Comparison of ENCODE assay signal across 10 cellular contexts in the genomic region with DNA sequence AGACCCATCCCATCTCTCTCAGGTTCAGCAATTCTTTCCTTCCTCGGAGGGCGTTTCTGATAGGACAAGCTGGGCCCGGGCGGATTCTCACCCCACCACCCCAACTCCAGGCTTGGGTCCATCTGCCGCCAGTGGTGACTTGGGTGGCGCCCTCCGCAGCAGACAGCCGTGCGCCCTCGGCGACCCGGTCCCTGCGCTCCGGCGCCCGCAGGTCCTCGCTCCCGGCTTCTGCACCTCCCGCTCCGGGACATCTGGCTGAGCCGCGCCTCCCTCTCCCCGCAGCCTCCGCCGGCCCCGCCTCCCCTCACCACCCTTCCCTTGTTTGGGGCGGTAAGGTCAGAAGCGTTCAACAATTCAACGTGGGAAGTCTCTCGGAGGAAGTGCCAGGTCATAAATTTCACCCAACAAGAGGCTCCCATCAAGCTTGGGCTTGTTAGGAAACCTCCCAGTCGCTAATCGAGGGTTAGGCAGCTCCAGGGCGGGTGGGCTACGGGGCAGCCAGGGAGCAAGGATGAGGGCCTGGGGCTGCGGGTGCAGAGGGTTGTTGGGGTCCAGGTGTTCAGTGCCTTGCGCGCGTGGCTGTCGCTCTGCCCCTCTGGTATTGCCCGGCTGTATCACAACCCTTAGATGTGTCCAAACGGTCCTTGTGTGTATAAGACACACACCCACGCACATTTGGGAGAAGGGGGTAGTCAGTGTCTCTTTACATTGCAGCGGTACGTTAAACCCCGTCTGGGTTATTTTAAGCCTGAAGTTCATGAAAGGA. TPM values are rescaled to one million over a fixed set of nuclear protein-coding genes. Genes with fewer than 3 reads are reported as not detected.
DNase-seq lines count a peak whose midpoint lies in the region; ATAC-seq and TF ChIP-seq lines count a peak whose summit lies in the region.
"Had no signal": no experiment of that assay in that cellular context is flagged by ENCODE, and none has a peak within 500 bp of the region (broad histone marks: within the 10 kb centered on the region; RNA-seq: fewer than 3 reads in every experiment).

No MANE protein-coding gene starts in this region.

- intact Hi-C loops in Right ventricle myocardium inferior (cut with DNase I) = no loop called here
- intact Hi-C loops in heart left ventricle (cut with DNase I) = no loop called here
- intact Hi-C loops in upper lobe of right lung (cut with DNase I) = no loop called here

- H3K27me3 Mint-ChIP-seq in T-helper 2 cell treated with Interferon-gamma antibody and Interleukin-4, amounts not matched to agents 5 μg/mL and 100 μg/mL, for 36 hours (ENCODE audit: low read depth) = peaks cover 63% of the 10 kb centered on the region

- 12 to 28% (median 13%) methylated on average over 20 to 45 of the region's 45 CpGs for WGBS in heart left ventricle, 4 donors

- H3K9me3 Mint-ChIP-seq in T-helper 2 cell treated with Interferon-gamma antibody and Interleukin-4, amounts not matched to agents 5 μg/mL and 100 μg/mL, for 36 hours = no peaks in the 10 kb centered on the region
- H3K9me3 Mint-ChIP-seq: CD8-positive, alpha-beta T cell had no signal

- peak overlapping the region; percentile 42 for H3K4me3 Mint-ChIP-seq in T-helper 2 cell treated with Interferon-gamma antibody and Interleukin-4, amounts not matched to agents 5 μg/mL and 100 μg/mL, for 36 hours

- no peak for TF ChIP-seq CTCF in heart left ventricle (IDR thresholded peaks at IDR 0.05)
- TF ChIP-seq CTCF in upper lobe of right lung (IDR thresholded peaks at IDR 0.05) = no peak

- TF ChIP-seq POLR2A in heart left ventricle (IDR thresholded peaks at IDR 0.05) = no peak

- peak; percentile 67 for DNase-seq in Right ventricle myocardium inferior (ENCODE audit: missing footprints)
- no peak for DNase-seq in heart left ventricle
- DNase-seq in T-helper 2 cell treated with Interferon-gamma antibody and Interleukin-4, amounts not matched to agents 5 μg/mL and 100 μg/mL, for 36 hours (ENCODE audit: low spot score) = no peak
- DNase-seq in upper lobe of right lung = no peak
- DNase-seq in middle frontal gyrus (ENCODE audit: extremely low spot score, low spot score) = no peak
- DNase-seq: CD8-positive, alpha-beta T cell had no signal

- H3K27me3 ChIP-seq in heart left ventricle (peaks cover 12 to 92% (median 47%) of the 10 kb centered on the region in 9 donors), iPS-20b (ENCODE audit: insufficient read depth, low read length) (peaks cover 88% of the 10 kb centered on the region), upper lobe of right lung (peaks cover 69% of the 10 kb centered on the region)

- H3K9me3 ChIP-seq in heart left ventricle = no peaks in the 10 kb centered on the region
- H3K9me3 ChIP-seq in iPS-20b (ENCODE audit: insufficient read depth, low read depth, low read length) = no peaks in the 10 kb centered on the region
- no peaks in the 10 kb centered on the region for H3K9me3 ChIP-seq in upper lobe of right lung

- peaks cover 2% of the 10 kb centered on the region for H3K4me1 Mint-ChIP-seq in T-helper 2 cell treated with Interferon-gamma antibody and Interleukin-4, amounts not matched to agents 5 μg/mL and 100 μg/mL, for 36 hours (ENCODE audit: low read depth)

- H3K4me3 ChIP-seq in heart left ventricle = peak overlapping the region in 1 of 12 donors; percentile 20
- peak overlapping the region; percentile 53 for H3K4me3 ChIP-seq in iPS-20b (ENCODE audit: low read length)
- H3K4me3 ChIP-seq in upper lobe of right lung = no peak overlapping the region

- ATAC-seq in Right ventricle myocardium inferior = no peak
- ATAC-seq in heart left ventricle = no peak
- ATAC-seq in upper lobe of right lung = peak; percentile 63
- no peak for ATAC-seq in HG03342 (IDR thresholded peaks at IDR 0.05; ENCODE audit: unreplicated experiment)
- ATAC-seq in GM19463 (IDR thresholded peaks at IDR 0.05; ENCODE audit: unreplicated experiment) = no peak
- ATAC-seq: CD8-positive, alpha-beta T cell had no signal

- H3K4me1 ChIP-seq in heart left ventricle (peaks cover 0 to 11% (median 0%) of the 10 kb centered on the region in 12 donors), iPS-20b (ENCODE audit: insufficient read depth, low read length) (peaks cover 34% of the 10 kb centered on the region; the same call in 1 of the 2 replicates), upper lobe of right lung (no peaks in the 10 kb centered on the region)

- no peak overlapping the region for H3K27ac ChIP-seq in heart left ventricle
- H3K27ac ChIP-seq in iPS-20b (ENCODE audit: low read length) = no peak overlapping the region
- H3K27ac ChIP-seq in upper lobe of right lung = no peak overlapping the region

- no peak overlapping the region for H3K27ac Mint-ChIP-seq in T-helper 2 cell treated with Interferon-gamma antibody and Interleukin-4, amounts not matched to agents 5 μg/mL and 100 μg/mL, for 36 hours
- H3K27ac Mint-ChIP-seq: CD8-positive, alpha-beta T cell had no signal

- H3K36me3 ChIP-seq in heart left ventricle = no peaks in the 10 kb centered on the region
- no peaks in the 10 kb centered on the region for H3K36me3 ChIP-seq in iPS-20b (ENCODE audit: insufficient read depth, low read depth, low read length)
- no peaks in the 10 kb centered on the region for H3K36me3 ChIP-seq in upper lobe of right lung

- no peak overlapping the region for H3K9ac ChIP-seq in iPS-20b (ENCODE audit: low read depth, low read length)

- H3K36me3 Mint-ChIP-seq in T-helper 2 cell treated with Interferon-gamma antibody and Interleukin-4, amounts not matched to agents 5 μg/mL and 100 μg/mL, for 36 hours (ENCODE audit: low read depth) = no peaks in the 10 kb centered on the region
- H3K36me3 Mint-ChIP-seq: CD8-positive, alpha-beta T cell had no signal

RNA-seq across cellular contexts. Expression of gene OLIG1, which starts 39.8 kb away (rescaled TPM):
- total RNA-seq in Right ventricle myocardium inferior = 0.89 TPM
- under 1 TPM in 1 of 9 donors, not detected in 8; 0.67 TPM for total RNA-seq in heart left ventricle
- polyA plus RNA-seq in heart left ventricle = under 1 TPM in 1 of 2 donors, not detected in 1; 0.11 TPM
- total RNA-seq in upper lobe of right lung = 1.6 TPM
- total RNA-seq: CD8-positive, alpha-beta T cell; LHCN-M2 had no signal
